ENCODE assay signal across 1 cellular context in the genomic region with DNA sequence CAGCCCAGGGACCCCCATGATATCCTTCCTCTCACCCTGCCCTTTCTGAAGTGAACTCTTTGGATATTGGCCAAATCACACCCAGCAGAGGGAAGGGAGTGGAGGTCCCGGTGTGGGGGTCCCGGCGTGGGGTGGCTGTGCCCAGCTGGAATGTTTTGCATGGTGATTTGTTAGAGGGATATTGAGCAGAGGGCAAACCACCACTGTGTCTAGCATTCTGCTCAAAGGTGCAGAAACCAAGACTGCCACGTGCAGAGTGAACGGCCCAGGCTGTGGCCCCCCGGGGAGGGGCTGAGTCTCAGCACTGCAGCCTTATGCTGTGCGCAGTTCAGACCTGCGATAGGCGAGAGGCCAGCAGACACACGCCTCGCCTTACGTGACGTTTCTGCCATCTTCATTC.
TF ChIP-seq lines count a peak whose summit lies in the region.

No MANE protein-coding gene starts in this region.

TF ChIP-seq in IMR-90, 13 proteins besides CTCF, POLR2A, EP300 and RAD21:
- TF ChIP-seq RCOR1 (IDR thresholded peaks at IDR 0.05; ENCODE audit: insufficient replicate concordance, low read length) (no peak), MAZ (IDR thresholded peaks at IDR 0.05; ENCODE audit: borderline replicate concordance, low read depth, low read length) (no peak), CHD1 (IDR thresholded peaks at IDR 0.05; ENCODE audit: low read depth, low read length) (no peak), SMC3 (IDR thresholded peaks at IDR 0.05; ENCODE audit: low read depth, low read length) (no peak), MAFK (IDR thresholded peaks at IDR 0.05; ENCODE audit: low read depth, low read length) (no peak), BHLHE40 (IDR thresholded peaks at IDR 0.05; ENCODE audit: low read depth, low read length) (no peak), NFE2L2 (IDR thresholded peaks at IDR 0.05; ENCODE audit: low read depth, low read length) (no peak)
- TF ChIP-seq, protein P1, sequence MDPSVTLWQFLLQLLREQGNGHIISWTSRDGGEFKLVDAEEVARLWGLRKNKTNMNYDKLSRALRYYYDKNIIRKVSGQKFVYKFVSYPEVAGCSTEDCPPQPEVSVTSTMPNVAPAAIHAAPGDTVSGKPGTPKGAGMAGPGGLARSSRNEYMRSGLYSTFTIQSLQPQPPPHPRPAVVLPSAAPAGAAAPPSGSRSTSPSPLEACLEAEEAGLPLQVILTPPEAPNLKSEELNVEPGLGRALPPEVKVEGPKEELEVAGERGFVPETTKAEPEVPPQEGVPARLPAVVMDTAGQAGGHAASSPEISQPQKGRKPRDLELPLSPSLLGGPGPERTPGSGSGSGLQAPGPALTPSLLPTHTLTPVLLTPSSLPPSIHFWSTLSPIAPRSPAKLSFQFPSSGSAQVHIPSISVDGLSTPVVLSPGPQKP (IDR thresholded peaks at IDR 0.05; ENCODE audit: borderline replicate concordance, low read depth, low read length): no peak
